Comparison of ENCODE assay signal across 14 cellular contexts in genomic region chr4:112289407-112290253, GRCh38. TPM values are rescaled to one million over a fixed set of nuclear protein-coding genes. Genes with fewer than 3 reads are reported as not detected.
DNase-seq lines count a peak whose midpoint lies in the region; ATAC-seq and TF ChIP-seq lines count a peak whose summit lies in the region.
"Had no signal": no experiment of that assay in that cellular context is flagged by ENCODE, and none has a peak within 500 bp of the region (broad histone marks: within the 10 kb centered on the region; RNA-seq: fewer than 3 reads in every experiment).

No MANE protein-coding gene starts in this region.

- ATAC-seq in HG03378 (IDR thresholded peaks at IDR 0.05; ENCODE audit: unreplicated experiment), result no peak
- no peak for ATAC-seq in GM18517 (IDR thresholded peaks at IDR 0.05; ENCODE audit: unreplicated experiment)

- peaks cover 0 to 1% (median 0%) of the 10 kb centered on the region in 3 donors for H3K27me3 Mint-ChIP-seq in CD14-positive monocyte (ENCODE audit: low read depth in 3 of 3)
- H3K27me3 Mint-ChIP-seq in dendritic cell treated with granulocyte-macrophage colony-stimulating factor and Interleukin-4, amounts not matched to agents 40 ng/mL and 50 ng/mL, for 4 days, result no peaks in the 10 kb centered on the region

- no peak for DNase-seq in CD14-positive monocyte (ENCODE audit: low spot score)
- no peak for DNase-seq in midbrain (lab: John Stamatoyannopoulos, UW)
- no peak for DNase-seq in HuH-7.5 (ENCODE audit: low spot score)
- DNase-seq: dermis blood vessel endothelial cell, KG1, NCI-H146 had no signal

- TF ChIP-seq CTCF in CD14-positive monocyte (IDR thresholded peaks at IDR 0.05), result no peak
- no peak for TF ChIP-seq CTCF in DOHH2 (IDR thresholded peaks at IDR 0.05; ENCODE audit: low read depth, low read length, poor library complexity, severe bottlenecking)
- no peak for TF ChIP-seq CTCF in OCI-LY1 (IDR thresholded peaks at IDR 0.05; ENCODE audit: low read length)

- H3K79me2 ChIP-seq in DOHH2 (ENCODE audit: control insufficient read depth, low read length) (peaks cover 27% of the 10 kb centered on the region), OCI-LY1 (ENCODE audit: insufficient read depth, low read length) (peaks cover 10% of the 10 kb centered on the region)

- H3K36me3 ChIP-seq in DOHH2 (ENCODE audit: control insufficient read depth, low read length), result peaks cover 32% of the 10 kb centered on the region
- H3K36me3 ChIP-seq in OCI-LY1 (ENCODE audit: insufficient read depth, low read length), result peaks cover 5% of the 10 kb centered on the region
- H3K36me3 ChIP-seq: esophagus muscularis mucosa had no signal

- peak overlapping the region in 2 of 7 donors; percentile 44 to 71 for H3K27ac Mint-ChIP-seq in CD14-positive monocyte
- H3K27ac Mint-ChIP-seq in dendritic cell treated with granulocyte-macrophage colony-stimulating factor and Interleukin-4, amounts not matched to agents 40 ng/mL and 50 ng/mL, for 4 days, result peak overlapping the region; percentile 5
- H3K27ac Mint-ChIP-seq: mesothelial cell of epicardium had no signal

- H3K9ac ChIP-seq in OCI-LY1 (ENCODE audit: low read length), result peak overlapping the region; percentile 71

- no peak overlapping the region for H2AFZ ChIP-seq in OCI-LY1 (ENCODE audit: low read length)

- peak overlapping the region; percentile 43 to 71 for H3K4me3 Mint-ChIP-seq in CD14-positive monocyte
- H3K4me3 Mint-ChIP-seq in dendritic cell treated with granulocyte-macrophage colony-stimulating factor and Interleukin-4, amounts not matched to agents 40 ng/mL and 50 ng/mL, for 4 days, result no peak overlapping the region
- H3K4me3 Mint-ChIP-seq: mesothelial cell of epicardium had no signal

- no peaks in the 10 kb centered on the region for H3K36me3 Mint-ChIP-seq in CD14-positive monocyte
- H3K36me3 Mint-ChIP-seq in dendritic cell treated with granulocyte-macrophage colony-stimulating factor and Interleukin-4, amounts not matched to agents 40 ng/mL and 50 ng/mL, for 4 days (ENCODE audit: low read depth), result peaks cover 15% of the 10 kb centered on the region
- H3K36me3 Mint-ChIP-seq: mesothelial cell of epicardium had no signal

- H3K4me3 ChIP-seq in DOHH2 (ENCODE audit: low read length), result peak overlapping the region; percentile 80
- H3K4me3 ChIP-seq in OCI-LY1 (ENCODE audit: low read depth, low read length, poor library complexity, severe bottlenecking), result no peak overlapping the region
- H3K4me3 ChIP-seq: esophagus muscularis mucosa, SK-N-MC had no signal

- intact Hi-C loops in CD14-positive monocyte (cut with micrococcal nuclease), result loop anchor here in 1 of 2 donors (5.0 kb wide), 1 partner anchor 38 kb away; no protein-coding TSS in a partner anchor
- intact Hi-C loops in dendritic cell treated with granulocyte-macrophage colony-stimulating factor and Interleukin-4, amounts not matched to agents 40 ng/mL and 50 ng/mL, for 4 days (cut with micrococcal nuclease), result loop anchor here (5.0 kb wide), 1 partner anchor 57 kb away; the partner anchor contains the start of gene AP1AR

- peaks cover 54% of the 10 kb centered on the region for H3F3A ChIP-seq in DOHH2 (ENCODE audit: control insufficient read depth, insufficient read depth)
- peaks cover 5% of the 10 kb centered on the region; the same call in 1 of the 2 replicates for H3F3A ChIP-seq in OCI-LY1 (ENCODE audit: insufficient read depth, low read length)

- no peaks in the 10 kb centered on the region for H3K9me3 Mint-ChIP-seq in CD14-positive monocyte
- no peaks in the 10 kb centered on the region for H3K9me3 Mint-ChIP-seq in dendritic cell treated with granulocyte-macrophage colony-stimulating factor and Interleukin-4, amounts not matched to agents 40 ng/mL and 50 ng/mL, for 4 days
- H3K9me3 Mint-ChIP-seq: mesothelial cell of epicardium had no signal

- H3K4me2 ChIP-seq in DOHH2 (ENCODE audit: low read length) (peak overlapping the region; percentile 87), OCI-LY1 (ENCODE audit: low read length) (peak overlapping the region; percentile 85)

- H3K27me3 ChIP-seq in DOHH2 (ENCODE audit: control insufficient read depth, low read length) (no peaks in the 10 kb centered on the region), OCI-LY1 (ENCODE audit: insufficient read depth, low read length) (no peaks in the 10 kb centered on the region)
- H3K27me3 ChIP-seq: esophagus muscularis mucosa had no signal

- H4K20me1 ChIP-seq in DOHH2 (ENCODE audit: control insufficient read depth, insufficient read depth, low read depth, low read length), result no peaks in the 10 kb centered on the region
- no peaks in the 10 kb centered on the region for H4K20me1 ChIP-seq in OCI-LY1 (ENCODE audit: insufficient read depth, low read length)

- H3K4me1 ChIP-seq in DOHH2 (ENCODE audit: control insufficient read depth, low read length) (peaks cover 54% of the 10 kb centered on the region), OCI-LY1 (ENCODE audit: insufficient read depth, low read length, severe bottlenecking) (peaks cover 46% of the 10 kb centered on the region)

- peaks cover 10% of the 10 kb centered on the region for H3K9me3 ChIP-seq in DOHH2 (ENCODE audit: control insufficient read depth, insufficient read depth, low read length)
- no peaks in the 10 kb centered on the region for H3K9me3 ChIP-seq in OCI-LY1 (ENCODE audit: low read length)
- H3K9me3 ChIP-seq: esophagus muscularis mucosa had no signal

- H3K4me1 Mint-ChIP-seq in CD14-positive monocyte, result peaks cover 42% of the 10 kb centered on the region
- peaks cover 37% of the 10 kb centered on the region for H3K4me1 Mint-ChIP-seq in dendritic cell treated with granulocyte-macrophage colony-stimulating factor and Interleukin-4, amounts not matched to agents 40 ng/mL and 50 ng/mL, for 4 days (ENCODE audit: low read depth)

- H3K27ac ChIP-seq in DOHH2 (ENCODE audit: low read depth, low read length), result peak overlapping the region; percentile 100
- peak overlapping the region; percentile 99 for H3K27ac ChIP-seq in OCI-LY1 (ENCODE audit: low read depth, low read length, poor library complexity, severe bottlenecking)
- H3K27ac ChIP-seq: esophagus muscularis mucosa, SK-N-MC had no signal

- H3K9me2 ChIP-seq in DOHH2 (replicated peaks; ENCODE audit: control insufficient read depth, low read length), result no peaks in the 10 kb centered on the region
- no peaks in the 10 kb centered on the region for H3K9me2 ChIP-seq in OCI-LY1 (ENCODE audit: low read depth, low read length)

RNA-seq across cellular contexts. Expression of gene TIFA, which starts 3.9 kb away (rescaled TPM):
- 1 to 10 TPM; 4.4 to 6.3 TPM for polyA plus RNA-seq in CD14-positive monocyte

RNA-seq across cellular contexts. Expression of gene ALPK1, which starts 7.5 kb away (rescaled TPM):
- polyA plus RNA-seq in CD14-positive monocyte, result 1 to 10 TPM; 5.3 to 8.1 TPM

RNA-seq across cellular contexts. Expression of gene AP1AR, which starts 58.0 kb away (rescaled TPM):
- polyA plus RNA-seq in CD14-positive monocyte, result 10 to 100 TPM; 14.6 to 15.8 TPM
